ENCODE assay signal across 7 cellular contexts in genomic region chr5:181287331-181287730, GRCh38.
DNase-seq lines count a peak whose midpoint lies in the region; ATAC-seq and TF ChIP-seq lines count a peak whose summit lies in the region.
"Not testable (repeated sequence)": the region's sequence is repeated elsewhere in the genome, so short reads cannot be mapped to it uniquely, and the experiment has no call there.

No MANE protein-coding gene starts in this region.

- H3K9ac ChIP-seq in SU-DHL-6 (ENCODE audit: low read length) = not testable (repeated sequence)

- not testable (repeated sequence) for H3K9me2 ChIP-seq in SU-DHL-6 (replicated peaks; ENCODE audit: insufficient read depth, low read length)

- not testable (repeated sequence) for H3K27me3 ChIP-seq in SU-DHL-6 (ENCODE audit: low read length)

- not testable (repeated sequence) for H3K27ac ChIP-seq in SU-DHL-6 (ENCODE audit: low read depth, low read length)

- not testable (repeated sequence) for H3K9me3 ChIP-seq in SU-DHL-6 (ENCODE audit: insufficient read depth, low read length)

- not testable (repeated sequence) for H3F3A ChIP-seq in SU-DHL-6 (ENCODE audit: insufficient read depth)

- not testable (repeated sequence) for H3K36me3 ChIP-seq in SU-DHL-6 (ENCODE audit: low read length)

- not testable (repeated sequence) for H3K4me3 ChIP-seq in GM12865 (ENCODE audit: low read depth, low read length); SU-DHL-6 (ENCODE audit: insufficient read depth, low read length, poor library complexity, severe bottlenecking)

- H3K79me2 ChIP-seq in SU-DHL-6 (ENCODE audit: insufficient read depth, low read length) = not testable (repeated sequence)

- H2AFZ ChIP-seq in SU-DHL-6 (ENCODE audit: low read depth, low read length, severe bottlenecking) = peak overlapping the region; percentile 35

- H3K4me2 ChIP-seq in SU-DHL-6 (ENCODE audit: low read depth, low read length, poor library complexity, severe bottlenecking) = not testable (repeated sequence)

- TF ChIP-seq CTCF in GM12865 (IDR thresholded peaks at IDR 0.05; ENCODE audit: insufficient read depth, low read depth, low read length, missing control alignments); SU-DHL-6 (IDR thresholded peaks at IDR 0.05; ENCODE audit: insufficient read depth, low read length, poor library complexity, severe bottlenecking): not testable (repeated sequence)

- peak; percentile 73 for DNase-seq in GM12865 (ENCODE audit: low read depth)

- ATAC-seq in GM18873 (IDR thresholded peaks at IDR 0.05; ENCODE audit: low FRiP score, unreplicated experiment) (peak; percentile 72), GM19397 (IDR thresholded peaks at IDR 0.05; ENCODE audit: unreplicated experiment) (peak; percentile 55), GM21576 (IDR thresholded peaks at IDR 0.05; ENCODE audit: unreplicated experiment) (peak; percentile 78), HG03108 (IDR thresholded peaks at IDR 0.05; ENCODE audit: unreplicated experiment) (peak; percentile 76), HG03442 (IDR thresholded peaks at IDR 0.05; ENCODE audit: unreplicated experiment) (peak; percentile 66)

- H4K20me1 ChIP-seq in SU-DHL-6 (ENCODE audit: low read depth, low read length) = not testable (repeated sequence)
